30 cellular contexts compared by ENCODE assay signal in genomic region chr19:15425321-15425950, GRCh38. TPM values are rescaled to one million over a fixed set of nuclear protein-coding genes. Genes with fewer than 3 reads are reported as not detected.
DNase-seq lines count a peak whose midpoint lies in the region; ATAC-seq, FAIRE-seq and TF ChIP-seq lines count a peak whose summit lies in the region.
"Had no signal": no experiment of that assay in that cellular context is flagged by ENCODE, and none has a peak within 500 bp of the region (broad histone marks: within the 10 kb centered on the region; RNA-seq: fewer than 3 reads in every experiment).

No MANE protein-coding gene starts in this region.

- no peak overlapping the region for H3K4me2 ChIP-seq in K562 (ENCODE audit: insufficient read depth, low read length)
- no peak overlapping the region for H3K4me2 ChIP-seq in osteoblast (ENCODE audit: insufficient read depth, low read length)
- H3K4me2 ChIP-seq: BLaER1 had no signal

- no peak for TF ChIP-seq RAD21 in K562 (CRISPR knock-in tag; conservative IDR thresholded peaks at IDR 0.05 in 1 of 2, IDR thresholded peaks at IDR 0.05 in 1 of 2)

- no peak overlapping the region for H3K4me3 ChIP-seq in right cardiac atrium (ENCODE audit: low read length)
- no peak overlapping the region for H3K4me3 ChIP-seq in K562
- H3K4me3 ChIP-seq in osteoblast (ENCODE audit: insufficient read depth, low read length), result no peak overlapping the region
- H3K4me3 ChIP-seq: BLaER1, GM12878 had no signal

- H3K79me2 ChIP-seq in K562 (ENCODE audit: control insufficient read depth, insufficient read depth, low read length) (peaks cover 21% of the 10 kb centered on the region), osteoblast (ENCODE audit: insufficient read depth, low read length) (peaks cover 36% of the 10 kb centered on the region)

- TF ChIP-seq POLR2A in K562 (conservative IDR thresholded peaks at IDR 0.05), result no peak

- H3K36me3 ChIP-seq in K562 (ENCODE audit: control insufficient read depth, insufficient read depth, low read length), result peaks cover 79% of the 10 kb centered on the region
- peaks cover 39% of the 10 kb centered on the region for H3K36me3 ChIP-seq in osteoblast (ENCODE audit: insufficient read depth, low read length)

- H2AFZ ChIP-seq in K562 (ENCODE audit: low read depth, low read length) (no peak overlapping the region), osteoblast (ENCODE audit: low read length) (no peak overlapping the region)

- TF ChIP-seq CTCF in K562 (IDR thresholded peaks at IDR 0.05 in 2 of 3, conservative IDR thresholded peaks at IDR 0.05 in 1 of 3; ENCODE audit: insufficient read depth in 2 of 3, low read depth in 1 of 3, low read length in 3 of 3) (no peak), osteoblast (IDR thresholded peaks at IDR 0.05; ENCODE audit: extremely low read depth, low read depth, low read length) (no peak)

- H3K27me3 ChIP-seq in right cardiac atrium (ENCODE audit: control insufficient read depth, insufficient read depth), result no peaks in the 10 kb centered on the region
- no peaks in the 10 kb centered on the region for H3K27me3 ChIP-seq in K562 (ENCODE audit: control insufficient read depth in 2 of 2, insufficient read depth in 2 of 2, low read length in 2 of 2)
- no peaks in the 10 kb centered on the region for H3K27me3 ChIP-seq in osteoblast (ENCODE audit: insufficient read depth, low read length)
- H3K27me3 ChIP-seq: BE2C, BLaER1 had no signal

- ATAC-seq in right cardiac atrium (no peak), K562 (no peak), GM21576 (IDR thresholded peaks at IDR 0.05; ENCODE audit: unreplicated experiment) (no peak)
- ATAC-seq: GM12878 had no signal

- H3K4me1 ChIP-seq in right cardiac atrium (ENCODE audit: control insufficient read depth, insufficient read depth, low read length), result peaks cover 1% of the 10 kb centered on the region
- H3K4me1 ChIP-seq in K562 (replicated peaks in 1 of 2; ENCODE audit: control insufficient read depth in 2 of 2, insufficient read depth in 2 of 2, low read length in 2 of 2), result peaks cover 0 to 29% of the 10 kb centered on the region in 2 experiments; a peak in 1 of 5 replicates
- H3K4me1 ChIP-seq in osteoblast (ENCODE audit: insufficient read depth, low read length), result peaks cover under 1% of the 10 kb centered on the region

- H3K9ac ChIP-seq in K562 (ENCODE audit: insufficient read depth in 1 of 2, low read depth in 2 of 2, low read length in 2 of 2), result no peak overlapping the region
- H3K9ac ChIP-seq: BLaER1 had no signal

- DNase-seq in right cardiac atrium (peak in 2 of 3 donors; percentile 29 to 41), cardiac septum (ENCODE audit: low spot score) (no peak), 8988T (peak; percentile 17), K562 (ENCODE audit: extremely low read depth in 1 of 4, low spot score in 3 of 4) (no peak), osteoblast (ENCODE audit: insufficient read length, low spot score, missing footprints) (peak; percentile 65)
- DNase-seq in stimulated activated naive CD4-positive, alpha-beta T cell (lab: John Stamatoyannopoulos, UW), result no peak
- DNase-seq: ACHN; BE2C; C1 segment of cervical spinal cord; CD4-positive, alpha-beta memory T cell; CD4-positive, CD25-positive, alpha-beta regulatory T cell; CD8-positive, alpha-beta memory T cell; COR-L47; DMS 273 treated with DMSO at 0.1 percent for 48 hours; DMS153; DMS53; DMS79; DND-41; EL; GDM1 had no signal

- no peak overlapping the region for H3K27ac ChIP-seq in right cardiac atrium (ENCODE audit: low read length)
- H3K27ac ChIP-seq in K562 (ENCODE audit: extremely low read depth, low read depth, low read length), result no peak overlapping the region
- no peak overlapping the region for H3K27ac ChIP-seq in osteoblast (ENCODE audit: low read depth, low read length)
- H3K27ac ChIP-seq: 22Rv1, BLaER1 had no signal

- H3K9me1 ChIP-seq in K562 (ENCODE audit: control insufficient read depth, insufficient read depth, low read length), result no peaks in the 10 kb centered on the region

- CTCF ChIA-PET in K562 (lab: Yijun Ruan, JAX; ENCODE audit: low intra/inter-chr PET ratio), result no interaction called here

- no peak for FAIRE-seq in K562 (lab: Jason Lieb, UNC)
- FAIRE-seq: A204.1, GM12878, GM12892, GM18507 had no signal

- WGBS in right cardiac atrium, result 96% methylated on average over 36 of the region's 36 CpGs
- 97% methylated on average over 15 of the region's 36 CpGs for WGBS in K562 (ENCODE audit: insufficient coverage, low coverage, missing lambda C conversion rate)

- in situ Hi-C loops in K562 (cut with MboI), result no loop called here

- no TSS peak for BruUV-seq in K562 (replicated peaks; lab: Mats Ljungman, UMichigan)

- TF ChIP-seq EP300 in K562 (IDR thresholded peaks at IDR 0.05; ENCODE audit: low read length), result no peak

- intact Hi-C loops in right cardiac atrium (cut with DNase I) (no loop called here), cardiac septum (cut with DNase I) (no loop called here), K562 (cut with micrococcal nuclease) (no loop called here)

- no peaks in the 10 kb centered on the region for H3K9me3 ChIP-seq in right cardiac atrium (ENCODE audit: control insufficient read depth, low read length)
- H3K9me3 ChIP-seq in K562 (replicated peaks; ENCODE audit: control insufficient read depth, insufficient read depth, low read depth, low read length), result no peaks in the 10 kb centered on the region
- no peaks in the 10 kb centered on the region for H3K9me3 ChIP-seq in osteoblast (ENCODE audit: low read depth, low read length)
- H3K9me3 ChIP-seq: BE2C had no signal

- no peaks in the 10 kb centered on the region for H4K20me1 ChIP-seq in K562 (replicated peaks; ENCODE audit: control insufficient read depth, insufficient read depth, low read length)
- H4K20me1 ChIP-seq in osteoblast (ENCODE audit: insufficient read depth, low read length), result peaks cover 12% of the 10 kb centered on the region

- POLR2A ChIA-PET in K562 (lab: Yijun Ruan, JAX), result interaction anchor here (0.7 kb wide), 1 partner anchor 870 kb away, joined by 3 read pairs; no protein-coding TSS in a partner anchor

RNA-seq across cellular contexts. Expression of gene AKAP8L, which starts 6.6 kb away (rescaled TPM):
- total RNA-seq in right cardiac atrium (100 to 1,000 TPM in 1 of 4 donors, 10 to 100 TPM in 3; 64.4 to 106 (median 86.1) TPM), cardiac septum (63.1 TPM), K562 (2014; rRNA removed) (108 and 121 TPM in 2 replicates), K562 (2014; rRNA removed; fragmentation: Illumina TruSeq; extraction: Trizol) (61.1 and 65.5 TPM in 2 replicates), K562 (2015; rRNA removed; fragmentation: Illumina TruSeq; extraction: Trizol) (66.6 and 70.7 TPM in 2 replicates), K562 (2021) (107 and 116 TPM in 2 replicates), osteoblast (63.9 and 69.5 TPM in 2 replicates)
- polyA plus RNA-seq in right cardiac atrium (66.5 TPM), K562 (2011; rRNA removed) (56.8 and 95.7 TPM in 2 replicates), K562 (2014; fragmentation: Illumina TruSeq; extraction: Trizol) (75.8 and 84.0 TPM in 2 replicates), K562 (2014; fragmentation: Nextera tagmentation; extraction: Ambion mirVana) (1 to 10 TPM; 2.4 to 7.0 TPM), K562 (2014; rRNA removed) (92.5 and 111 TPM in 2 replicates)
- total RNA-seq in K562 (2011; cell fraction: chromatin; rRNA removed; ENCODE audit: low replicate concordance), result 365 and 641 TPM in 2 replicates
- 279 and 316 TPM in 2 replicates for total RNA-seq in K562 (2011; cell fraction: nucleolus; rRNA removed)
- 296 and 300 TPM in 2 replicates for total RNA-seq in K562 (2011; cell fraction: nucleoplasm; rRNA removed)
- polyA plus RNA-seq in K562 (2011; cell fraction: cytosol; rRNA removed), result 40.7 and 50.0 TPM in 2 replicates
- polyA plus RNA-seq in K562 (2011; cell fraction: nucleus; rRNA removed), result 617 and 798 TPM in 2 replicates
- 66.2 and 79.9 TPM in 2 replicates for polyA plus RNA-seq in K562 (2012)
- 60.0 and 69.5 TPM in 2 replicates for polyA minus RNA-seq in K562 (2011; rRNA and poly(A)+ RNA removed)
- 41.5 and 61.7 TPM in 2 replicates for polyA minus RNA-seq in K562 (2011; cell fraction: cytosol; rRNA and poly(A)+ RNA removed)
- 85.4 and 122 TPM in 2 replicates for polyA minus RNA-seq in K562 (2011; cell fraction: nucleus; rRNA and poly(A)+ RNA removed)

RNA-seq across cellular contexts. Expression of gene WIZ, which starts 24.3 kb away (rescaled TPM):
- total RNA-seq in right cardiac atrium, result 10 to 100 TPM; 28.9 to 36.5 (median 33.3) TPM
- polyA plus RNA-seq in right cardiac atrium, result 28.0 TPM
- 21.6 TPM for total RNA-seq in cardiac septum
- 13.2 and 37.4 TPM in 2 replicates for total RNA-seq in K562 (2011; cell fraction: chromatin; rRNA removed; ENCODE audit: low replicate concordance)
- total RNA-seq in K562 (2011; cell fraction: nucleolus; rRNA removed), result 27.4 and 28.3 TPM in 2 replicates
- total RNA-seq in K562 (2011; cell fraction: nucleoplasm; rRNA removed), result 20.2 and 22.8 TPM in 2 replicates
- total RNA-seq in K562 (2014; rRNA removed), result 13.9 and 16.0 TPM in 2 replicates
- total RNA-seq in K562 (2014; rRNA removed; fragmentation: Illumina TruSeq; extraction: Trizol), result 1.1 and 1.3 TPM in 2 replicates
- 4.8 and 5.4 TPM in 2 replicates for total RNA-seq in K562 (2015; rRNA removed; fragmentation: Illumina TruSeq; extraction: Trizol)
- 32.7 and 37.5 TPM in 2 replicates for total RNA-seq in K562 (2021)
- polyA plus RNA-seq in K562 (2011; rRNA removed), result 3.7 and 4.7 TPM in 2 replicates
- 5.3 and 12.2 TPM in 2 replicates for polyA plus RNA-seq in K562 (2011; cell fraction: cytosol; rRNA removed)
- polyA plus RNA-seq in K562 (2011; cell fraction: nucleus; rRNA removed), result 16.0 and 33.9 TPM in 2 replicates
- polyA plus RNA-seq in K562 (2012), result 18.0 and 22.2 TPM in 2 replicates
- polyA plus RNA-seq in K562 (2014; fragmentation: Illumina TruSeq; extraction: Trizol), result 9.4 and 22.9 TPM in 2 replicates
- polyA plus RNA-seq in K562 (2014; fragmentation: Nextera tagmentation; extraction: Ambion mirVana), result under 1 TPM; 0.06 to 0.08 TPM
- 19.1 and 21.8 TPM in 2 replicates for polyA plus RNA-seq in K562 (2014; rRNA removed)
- polyA minus RNA-seq in K562 (2011; rRNA and poly(A)+ RNA removed), result 0.63 and 1.1 TPM in 2 replicates
- polyA minus RNA-seq in K562 (2011; cell fraction: cytosol; rRNA and poly(A)+ RNA removed), result 7.5 and 9.4 TPM in 2 replicates
- polyA minus RNA-seq in K562 (2011; cell fraction: nucleus; rRNA and poly(A)+ RNA removed), result 5.3 and 6.5 TPM in 2 replicates
- total RNA-seq in osteoblast, result 8.3 and 9.8 TPM in 2 replicates

RNA-seq across cellular contexts. Expression of gene RASAL3, which starts 38.9 kb away (rescaled TPM):
- 1 to 10 TPM in 2 of 4 donors, under 1 TPM in 2; 0.68 to 2.5 (median 1.3) TPM for total RNA-seq in right cardiac atrium
- 0.66 TPM for polyA plus RNA-seq in right cardiac atrium
- 1.7 TPM for total RNA-seq in cardiac septum
- total RNA-seq in K562 (2011; cell fraction: chromatin; rRNA removed; ENCODE audit: low replicate concordance), result 0.35 TPM in 1 of 2 replicates, not detected in the other
- 0.13 TPM in 1 of 2 replicates, not detected in the other for total RNA-seq in K562 (2011; cell fraction: nucleolus; rRNA removed)
- total RNA-seq in K562 (2011; cell fraction: nucleoplasm; rRNA removed), result 2.5 TPM in 1 of 2 replicates, not detected in the other
- total RNA-seq in K562 (2014; rRNA removed), result 0.04 TPM in 1 of 2 replicates, not detected in the other
- not detected in 2 replicates for total RNA-seq in K562 (2014; rRNA removed; fragmentation: Illumina TruSeq; extraction: Trizol)
- total RNA-seq in K562 (2015; rRNA removed; fragmentation: Illumina TruSeq; extraction: Trizol), result not detected in 2 replicates
- total RNA-seq in K562 (2021), result 0.44 and 0.87 TPM in 2 replicates
- polyA plus RNA-seq in K562 (2011; rRNA removed), result not detected in 2 replicates
- polyA plus RNA-seq in K562 (2011; cell fraction: cytosol; rRNA removed), result 0.01 TPM in 1 of 2 replicates, not detected in the other
- 0.04 and 0.16 TPM in 2 replicates for polyA plus RNA-seq in K562 (2011; cell fraction: nucleus; rRNA removed)
- 0.08 and 0.16 TPM in 2 replicates for polyA plus RNA-seq in K562 (2012)
- polyA plus RNA-seq in K562 (2014; fragmentation: Illumina TruSeq; extraction: Trizol), result not detected in 2 replicates
- not detected for polyA plus RNA-seq in K562 (2014; fragmentation: Nextera tagmentation; extraction: Ambion mirVana)
- 0.07 TPM in 1 of 2 replicates, not detected in the other for polyA plus RNA-seq in K562 (2014; rRNA removed)
- not detected in 2 replicates for polyA minus RNA-seq in K562 (2011; rRNA and poly(A)+ RNA removed)
- not detected in 2 replicates for polyA minus RNA-seq in K562 (2011; cell fraction: cytosol; rRNA and poly(A)+ RNA removed)
- polyA minus RNA-seq in K562 (2011; cell fraction: nucleus; rRNA and poly(A)+ RNA removed), result not detected in 2 replicates
- under 0.01 TPM in 2 replicates for total RNA-seq in osteoblast
- total RNA-seq: Daoy, G401 had no signal

RNA-seq across cellular contexts. Expression of gene AKAP8, which starts 45.8 kb away (rescaled TPM):
- 10 to 100 TPM; 17.1 to 24.9 (median 21.4) TPM for total RNA-seq in right cardiac atrium
- 9.3 TPM for polyA plus RNA-seq in right cardiac atrium
- 19.2 TPM for total RNA-seq in cardiac septum
- total RNA-seq in K562 (2011; cell fraction: chromatin; rRNA removed; ENCODE audit: low replicate concordance), result 47.6 and 50.3 TPM in 2 replicates
- total RNA-seq in K562 (2011; cell fraction: nucleolus; rRNA removed), result 26.3 and 27.0 TPM in 2 replicates
- total RNA-seq in K562 (2011; cell fraction: nucleoplasm; rRNA removed), result 22.2 and 28.7 TPM in 2 replicates
- total RNA-seq in K562 (2014; rRNA removed), result 33.5 and 34.2 TPM in 2 replicates
- 13.3 and 13.8 TPM in 2 replicates for total RNA-seq in K562 (2014; rRNA removed; fragmentation: Illumina TruSeq; extraction: Trizol)
- 20.2 and 22.6 TPM in 2 replicates for total RNA-seq in K562 (2015; rRNA removed; fragmentation: Illumina TruSeq; extraction: Trizol)
- total RNA-seq in K562 (2021), result 49.9 and 56.5 TPM in 2 replicates
- polyA plus RNA-seq in K562 (2011; rRNA removed), result 15.0 and 18.4 TPM in 2 replicates
- polyA plus RNA-seq in K562 (2011; cell fraction: cytosol; rRNA removed), result 13.4 and 17.8 TPM in 2 replicates
- polyA plus RNA-seq in K562 (2011; cell fraction: nucleus; rRNA removed), result 42.2 and 65.9 TPM in 2 replicates
- polyA plus RNA-seq in K562 (2012), result 17.0 and 17.1 TPM in 2 replicates
- polyA plus RNA-seq in K562 (2014; fragmentation: Illumina TruSeq; extraction: Trizol), result 14.6 and 17.0 TPM in 2 replicates
- 1 to 10 TPM; 3.4 to 4.4 TPM for polyA plus RNA-seq in K562 (2014; fragmentation: Nextera tagmentation; extraction: Ambion mirVana)
- 25.5 and 27.4 TPM in 2 replicates for polyA plus RNA-seq in K562 (2014; rRNA removed)
- polyA minus RNA-seq in K562 (2011; rRNA and poly(A)+ RNA removed), result 9.5 and 10.9 TPM in 2 replicates
- polyA minus RNA-seq in K562 (2011; cell fraction: cytosol; rRNA and poly(A)+ RNA removed), result 15.0 and 18.3 TPM in 2 replicates
- 9.3 and 10.6 TPM in 2 replicates for polyA minus RNA-seq in K562 (2011; cell fraction: nucleus; rRNA and poly(A)+ RNA removed)
- total RNA-seq in osteoblast, result 18.1 and 18.6 TPM in 2 replicates

RNA-seq across cellular contexts. Expression of gene PGLYRP2, which starts 53.9 kb away (rescaled TPM):
- total RNA-seq in right cardiac atrium (not detected), cardiac septum (not detected), K562 (2014; rRNA removed) (not detected in 2 replicates), K562 (2014; rRNA removed; fragmentation: Illumina TruSeq; extraction: Trizol) (not detected in 2 replicates), K562 (2015; rRNA removed; fragmentation: Illumina TruSeq; extraction: Trizol) (not detected in 2 replicates), K562 (2021) (not detected in 2 replicates), osteoblast (not detected in 2 replicates)
- polyA plus RNA-seq in right cardiac atrium (not detected), K562 (2011; rRNA removed) (not detected in 2 replicates), K562 (2014; fragmentation: Illumina TruSeq; extraction: Trizol) (not detected in 2 replicates), K562 (2014; fragmentation: Nextera tagmentation; extraction: Ambion mirVana) (not detected), K562 (2014; rRNA removed) (not detected in 2 replicates)
- not detected in 2 replicates for total RNA-seq in K562 (2011; cell fraction: chromatin; rRNA removed; ENCODE audit: low replicate concordance)
- not detected in 2 replicates for total RNA-seq in K562 (2011; cell fraction: nucleolus; rRNA removed)
- not detected in 2 replicates for total RNA-seq in K562 (2011; cell fraction: nucleoplasm; rRNA removed)
- polyA plus RNA-seq in K562 (2011; cell fraction: cytosol; rRNA removed), result not detected in 2 replicates
- polyA plus RNA-seq in K562 (2011; cell fraction: nucleus; rRNA removed), result not detected in 2 replicates
- polyA plus RNA-seq in K562 (2012), result not detected in 2 replicates
- not detected in 2 replicates for polyA minus RNA-seq in K562 (2011; rRNA and poly(A)+ RNA removed)
- not detected in 2 replicates for polyA minus RNA-seq in K562 (2011; cell fraction: cytosol; rRNA and poly(A)+ RNA removed)
- not detected in 2 replicates for polyA minus RNA-seq in K562 (2011; cell fraction: nucleus; rRNA and poly(A)+ RNA removed)
- total RNA-seq: CD4-positive, CD25-positive, alpha-beta regulatory T cell; G401 had no signal
- polyA plus RNA-seq: AG04450 had no signal

Comparison
In these comparisons a context has a peak if more than half of its experiments do, and no peak if none do; other contexts are left out.
1. DNase-seq: peak in right cardiac atrium (2 of 3), 8988T (single experiment) and osteoblast (single experiment); none in cardiac septum (single experiment), K562 (0 of 4) and stimulated activated naive CD4-positive, alpha-beta T cell (0 of 6).